ENCODE assay signal across 1 cellular context in the genomic region with DNA sequence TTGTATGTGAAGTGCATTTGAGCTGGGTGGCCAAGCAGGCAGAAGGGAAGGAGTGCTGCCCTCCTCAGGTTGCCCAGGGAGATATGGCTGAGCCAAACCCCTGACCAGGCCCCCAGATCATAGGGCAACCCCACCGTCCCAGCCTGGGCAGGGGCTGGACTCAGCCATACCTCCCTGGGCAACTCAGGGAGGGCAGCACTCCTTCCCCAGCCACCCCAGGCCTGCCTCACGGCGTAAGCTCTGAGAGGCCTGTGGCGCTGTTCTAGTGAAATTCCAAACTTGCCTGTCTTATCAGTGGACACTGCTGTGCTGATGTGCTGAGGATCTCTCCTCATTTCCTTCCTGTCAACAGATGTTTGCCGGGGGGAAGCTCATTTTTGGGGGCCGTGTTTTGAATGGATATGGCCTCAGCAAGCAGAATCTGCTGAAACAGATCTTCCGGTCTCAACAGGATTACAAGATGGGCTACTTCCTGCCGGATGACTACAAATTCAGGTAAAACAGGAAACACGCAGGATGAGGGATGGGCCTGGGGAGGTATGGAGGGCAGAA.
TF ChIP-seq lines count a peak whose summit lies in the region.

No MANE protein-coding gene starts in this region.

TF ChIP-seq in HCT116, 20 proteins besides CTCF, POLR2A, EP300 and RAD21 (continued from another document):
- TF ChIP-seq ZBTB33 (IDR thresholded peaks at IDR 0.05; ENCODE audit: extremely low read depth, insufficient replicate concordance, low read length): no peak
- TF ChIP-seq, protein P1, sequence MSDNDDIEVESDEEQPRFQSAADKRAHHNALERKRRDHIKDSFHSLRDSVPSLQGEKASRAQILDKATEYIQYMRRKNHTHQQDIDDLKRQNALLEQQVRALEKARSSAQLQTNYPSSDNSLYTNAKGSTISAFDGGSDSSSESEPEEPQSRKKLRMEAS (IDR thresholded peaks at IDR 0.05): no peak
- no peak for TF ChIP-seq SIN3A (IDR thresholded peaks at IDR 0.05; ENCODE audit: low read depth)
- no peak for TF ChIP-seq YY1 (IDR thresholded peaks at IDR 0.05; ENCODE audit: extremely low read depth, insufficient replicate concordance, low read depth, low read length)
- no peak for TF ChIP-seq EGR1 (IDR thresholded peaks at IDR 0.05; ENCODE audit: low read depth)
- TF ChIP-seq EZH2 (IDR thresholded peaks at IDR 0.05): no peak
- no peak for TF ChIP-seq ZFX (IDR thresholded peaks at IDR 0.05)
- no peak for TF ChIP-seq POLR2AphosphoS5 (IDR thresholded peaks at IDR 0.05; ENCODE audit: low read depth, low read length)
- no peak for TF ChIP-seq REST (IDR thresholded peaks at IDR 0.05; ENCODE audit: low read depth)
- no peak for TF ChIP-seq SRF (IDR thresholded peaks at IDR 0.05; ENCODE audit: low read depth)
- no peak for TF ChIP-seq ELF1 (IDR thresholded peaks at IDR 0.05; ENCODE audit: borderline replicate concordance, low read depth)
- no peak for TF ChIP-seq EZH2phosphoT487 (IDR thresholded peaks at IDR 0.05; ENCODE audit: borderline replicate concordance)
- TF ChIP-seq ZNF274 (IDR thresholded peaks at IDR 0.05; ENCODE audit: low read depth, low read length): no peak
- TF ChIP-seq, protein P2, sequence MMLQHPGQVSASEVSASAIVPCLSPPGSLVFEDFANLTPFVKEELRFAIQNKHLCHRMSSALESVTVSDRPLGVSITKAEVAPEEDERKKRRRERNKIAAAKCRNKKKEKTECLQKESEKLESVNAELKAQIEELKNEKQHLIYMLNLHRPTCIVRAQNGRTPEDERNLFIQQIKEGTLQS (IDR thresholded peaks at IDR 0.05): no peak
- TF ChIP-seq FOSL1 (IDR thresholded peaks at IDR 0.05; ENCODE audit: low read depth): no peak
- TF ChIP-seq SP1 (IDR thresholded peaks at IDR 0.05; ENCODE audit: low read depth): no peak
TF ChIP-seq in HCT116: peak in this region for 0.
